Comparison of ENCODE assay signal across 11 cellular contexts in the genomic region with DNA sequence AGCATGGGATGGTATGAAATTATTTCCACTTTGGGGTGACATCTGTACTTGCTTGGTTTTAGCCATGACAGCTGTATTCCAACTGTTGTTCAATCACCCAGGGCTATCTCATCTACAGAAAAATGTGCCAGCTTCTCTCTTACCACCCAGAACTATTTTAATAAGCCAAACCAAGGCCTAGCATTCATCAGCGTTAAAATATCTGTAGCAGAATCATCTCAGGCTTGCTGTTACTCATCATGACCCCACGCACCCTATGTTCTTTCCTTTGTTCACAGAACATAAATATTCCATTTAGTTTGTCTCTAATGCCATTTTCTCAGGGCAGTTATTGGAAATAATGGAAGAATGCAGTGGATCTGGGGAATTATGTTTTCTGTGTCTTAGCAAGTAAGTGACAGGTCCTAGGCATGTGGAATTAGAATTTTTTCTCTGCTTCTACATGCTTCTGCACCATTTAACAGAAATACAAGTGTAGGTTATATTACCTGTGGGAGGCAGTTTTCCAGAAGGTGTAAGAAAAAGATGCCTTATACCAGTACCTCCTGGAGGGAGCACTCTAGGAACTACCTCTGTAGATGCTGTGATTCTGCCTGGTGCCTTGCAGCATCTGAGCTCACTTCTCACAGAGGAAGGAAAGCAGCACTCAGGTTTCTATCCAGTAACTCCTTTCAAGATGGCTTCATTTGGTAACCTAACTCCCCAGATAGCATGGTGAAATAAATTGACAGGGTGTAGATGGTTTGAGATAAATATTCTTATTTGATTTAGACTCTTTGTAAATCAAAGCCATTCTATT. TPM values are rescaled to one million over a fixed set of nuclear protein-coding genes. Genes with fewer than 3 reads are reported as not detected.
DNase-seq lines count a peak whose midpoint lies in the region; ATAC-seq and TF ChIP-seq lines count a peak whose summit lies in the region.
"Had no signal": no experiment of that assay in that cellular context is flagged by ENCODE, and none has a peak within 500 bp of the region (broad histone marks: within the 10 kb centered on the region; RNA-seq: fewer than 3 reads in every experiment).

No MANE protein-coding gene starts in this region.

- H3K4me3 ChIP-seq in SK-N-SH (ENCODE audit: low read depth in 2 of 2, low read length in 1 of 2) = no peak overlapping the region
- H3K4me3 ChIP-seq in osteoblast (ENCODE audit: insufficient read depth, low read length) = no peak overlapping the region
- no peak overlapping the region for H3K4me3 ChIP-seq in ovary
- H3K4me3 ChIP-seq in Peyer's patch = no peak overlapping the region

- peak; percentile 94 for DNase-seq in EL
- no peak for DNase-seq in SK-N-SH
- peak; percentile 84 for DNase-seq in fibroblast of gingiva (ENCODE audit: low read depth)
- peak; percentile 58 for DNase-seq in osteoblast (ENCODE audit: insufficient read length, low spot score, missing footprints)
- DNase-seq in HuH-7 (ENCODE audit: low spot score) = no peak
- DNase-seq in ovary = no peak
- no peak for DNase-seq in Peyer's patch
- DNase-seq: activated naive CD4-positive, alpha-beta T cell treated with anti-CD3 and anti-CD28 coated beads for 36 hours; MM.1S; RPMI8226 had no signal

- WGBS in SK-N-SH (ENCODE audit: low lambda C conversion rate) = 33% methylated on average over 2 of the region's 2 CpGs
- 47 to 54% (median 54%) methylated on average over 2 of the region's 2 CpGs for WGBS in ovary, 3 donors

- H3K9me2 ChIP-seq in SK-N-SH = no peaks in the 10 kb centered on the region

- H4K20me1 ChIP-seq in SK-N-SH (ENCODE audit: insufficient read depth) = no peaks in the 10 kb centered on the region
- H4K20me1 ChIP-seq in osteoblast (ENCODE audit: insufficient read depth, low read length) = no peaks in the 10 kb centered on the region

- ATAC-seq in HG03469 (IDR thresholded peaks at IDR 0.05; ENCODE audit: unreplicated experiment) = no peak

- POLR2A ChIA-PET in SK-N-SH (lab: Yijun Ruan, JAX) = no interaction called here

- intact Hi-C loops in ovary (cut with DNase I) = no loop called here

- CTCF ChIA-PET in SK-N-SH (lab: Yijun Ruan, JAX) = interaction anchor here (1.1 kb wide), 1 partner anchor 19 kb away, joined by 3 read pairs; no protein-coding TSS in a partner anchor

- peaks cover 22% of the 10 kb centered on the region for H3F3A ChIP-seq in SK-N-SH (replicated peaks; ENCODE audit: insufficient read depth)

- H3K9me3 ChIP-seq in SK-N-SH (no peaks in the 10 kb centered on the region), osteoblast (ENCODE audit: low read depth, low read length) (no peaks in the 10 kb centered on the region), ovary (no peaks in the 10 kb centered on the region), Peyer's patch (no peaks in the 10 kb centered on the region)

- H3K4me2 ChIP-seq in SK-N-SH = peak overlapping the region; percentile 48
- peak overlapping the region; percentile 41 for H3K4me2 ChIP-seq in osteoblast (ENCODE audit: insufficient read depth, low read length)

- H3K79me2 ChIP-seq in SK-N-SH (ENCODE audit: insufficient read depth) = no peaks in the 10 kb centered on the region
- no peaks in the 10 kb centered on the region for H3K79me2 ChIP-seq in osteoblast (ENCODE audit: insufficient read depth, low read length)

- H3K36me3 ChIP-seq in SK-N-SH (replicated peaks in 1 of 2; ENCODE audit: control insufficient read depth in 1 of 2, insufficient read depth in 2 of 2, low read length in 1 of 2) (no peaks in the 10 kb centered on the region), osteoblast (ENCODE audit: insufficient read depth, low read length) (no peaks in the 10 kb centered on the region), ovary (no peaks in the 10 kb centered on the region), Peyer's patch (no peaks in the 10 kb centered on the region)

- H3K4me1 ChIP-seq in SK-N-SH (ENCODE audit: control insufficient read depth in 1 of 2, insufficient read depth in 2 of 2, low read depth in 1 of 2, low read length in 1 of 2) (peaks cover 0 to 19% of the 10 kb centered on the region in 2 experiments; a peak in 1 of 4 replicates), osteoblast (ENCODE audit: insufficient read depth, low read length) (peaks cover 32% of the 10 kb centered on the region), ovary (ENCODE audit: insufficient read depth) (no peaks in the 10 kb centered on the region), Peyer's patch (no peaks in the 10 kb centered on the region)

- H3K9ac ChIP-seq in SK-N-SH = peak overlapping the region; percentile 66

- TF ChIP-seq EP300 in SK-N-SH (IDR thresholded peaks at IDR 0.05; ENCODE audit: borderline replicate concordance in 1 of 2, low read depth in 1 of 2, low read length in 1 of 2) = peak in 1 of 2 experiments; percentile 74; a peak in 2 of 4 replicates
- TF ChIP-seq EP300 in ovary (IDR thresholded peaks at IDR 0.05) = no peak

- TF ChIP-seq CTCF in SK-N-SH (IDR thresholded peaks at IDR 0.05) (no peak), osteoblast (IDR thresholded peaks at IDR 0.05; ENCODE audit: extremely low read depth, low read depth, low read length) (no peak), ovary (IDR thresholded peaks at IDR 0.05) (no peak), Peyer's patch (IDR thresholded peaks at IDR 0.05) (no peak)

- H3K27ac ChIP-seq in SK-N-SH (ENCODE audit: low read depth in 2 of 2, low read length in 1 of 2) (peak overlapping the region in 1 of 2 experiments; percentile 89; a peak in 3 of 4 replicates), osteoblast (ENCODE audit: low read depth, low read length) (peak overlapping the region; percentile 73), ovary (no peak overlapping the region), Peyer's patch (no peak overlapping the region)

- H3K27me3 ChIP-seq in SK-N-SH (ENCODE audit: insufficient read depth) = no peaks in the 10 kb centered on the region
- H3K27me3 ChIP-seq in osteoblast (ENCODE audit: insufficient read depth, low read length) = no peaks in the 10 kb centered on the region
- H3K27me3 ChIP-seq in ovary = no peaks in the 10 kb centered on the region
- H3K27me3 ChIP-seq in Peyer's patch = no peaks in the 10 kb centered on the region

- TF ChIP-seq POLR2A in ovary (IDR thresholded peaks at IDR 0.05) (no peak), Peyer's patch (IDR thresholded peaks at IDR 0.05) (no peak)

- H2AFZ ChIP-seq in SK-N-SH (ENCODE audit: low read depth) (peak overlapping the region; percentile 30), osteoblast (ENCODE audit: low read length) (no peak overlapping the region)

- no peak for TF ChIP-seq RAD21 in SK-N-SH (IDR thresholded peaks at IDR 0.05; ENCODE audit: low read length)

TF ChIP-seq in SK-N-SH, 30 proteins besides CTCF, POLR2A, EP300 and RAD21 (continues in another document):
- TF ChIP-seq FOXJ3 (CRISPR knock-in tag; IDR thresholded peaks at IDR 0.05) (no peak), RCOR1 (IDR thresholded peaks at IDR 0.05; ENCODE audit: low read length) (no peak), JUND (IDR thresholded peaks at IDR 0.05) (peak; percentile 76), FOSL2 (IDR thresholded peaks at IDR 0.05; ENCODE audit: borderline replicate concordance, low read depth) (peak; percentile 65), ELF1 (IDR thresholded peaks at IDR 0.05) (peak; percentile 36; the same call in 1 of the 2 replicates), NFIC (IDR thresholded peaks at IDR 0.05; ENCODE audit: borderline replicate concordance) (peak; percentile 70; the same call in 1 of the 2 replicates), YY1 (IDR thresholded peaks at IDR 0.05; ENCODE audit: low read depth) (no peak), TCF12 (IDR thresholded peaks at IDR 0.05) (peak; percentile 81), RXRA (IDR thresholded peaks at IDR 0.05; ENCODE audit: borderline replicate concordance, low read depth) (peak; percentile 71; the same call in 1 of the 2 replicates), TEAD4 (IDR thresholded peaks at IDR 0.05; ENCODE audit: borderline replicate concordance, insufficient read depth) (peak; percentile 59; the same call in 1 of the 2 replicates), SIN3A (IDR thresholded peaks at IDR 0.05; ENCODE audit: borderline replicate concordance, low read depth, low read length) (no peak), FOXM1 (IDR thresholded peaks at IDR 0.05; ENCODE audit: low read depth) (0 out of 2 replicates have a peak, but pooled peaks have one; percentile 64), GABPA (IDR thresholded peaks at IDR 0.05; ENCODE audit: low read depth) (no peak)
- TF ChIP-seq, protein P1, sequence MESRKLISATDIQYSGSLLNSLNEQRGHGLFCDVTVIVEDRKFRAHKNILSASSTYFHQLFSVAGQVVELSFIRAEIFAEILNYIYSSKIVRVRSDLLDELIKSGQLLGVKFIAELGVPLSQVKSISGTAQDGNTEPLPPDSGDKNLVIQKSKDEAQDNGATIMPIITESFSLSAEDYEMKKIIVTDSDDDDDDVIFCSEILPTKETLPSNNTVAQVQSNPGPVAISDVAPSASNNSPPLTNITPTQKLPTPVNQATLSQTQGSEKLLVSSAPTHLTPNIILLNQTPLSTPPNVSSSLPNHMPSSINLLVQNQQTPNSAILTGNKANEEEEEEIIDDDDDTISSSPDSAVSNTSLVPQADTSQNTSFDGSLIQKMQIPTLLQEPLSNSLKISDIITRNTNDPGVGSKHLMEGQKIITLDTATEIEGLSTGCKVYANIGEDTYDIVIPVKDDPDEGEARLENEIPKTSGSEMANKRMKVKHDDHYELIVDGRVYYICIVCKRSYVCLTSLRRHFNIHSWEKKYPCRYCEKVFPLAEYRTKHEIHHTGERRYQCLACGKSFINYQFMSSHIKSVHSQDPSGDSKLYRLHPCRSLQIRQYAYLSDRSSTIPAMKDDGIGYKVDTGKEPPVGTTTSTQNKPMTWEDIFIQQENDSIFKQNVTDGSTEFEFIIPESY (IDR thresholded peaks at IDR 0.05; ENCODE audit: borderline replicate concordance, low read depth) = no peak
- TF ChIP-seq, protein P2, sequence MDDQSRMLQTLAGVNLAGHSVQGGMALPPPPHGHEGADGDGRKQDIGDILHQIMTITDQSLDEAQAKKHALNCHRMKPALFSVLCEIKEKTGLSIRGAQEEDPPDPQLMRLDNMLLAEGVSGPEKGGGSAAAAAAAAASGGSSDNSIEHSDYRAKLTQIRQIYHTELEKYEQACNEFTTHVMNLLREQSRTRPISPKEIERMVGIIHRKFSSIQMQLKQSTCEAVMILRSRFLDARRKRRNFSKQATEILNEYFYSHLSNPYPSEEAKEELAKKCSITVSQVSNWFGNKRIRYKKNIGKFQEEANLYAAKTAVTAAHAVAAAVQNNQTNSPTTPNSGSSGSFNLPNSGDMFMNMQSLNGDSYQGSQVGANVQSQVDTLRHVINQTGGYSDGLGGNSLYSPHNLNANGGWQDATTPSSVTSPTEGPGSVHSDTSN (IDR thresholded peaks at IDR 0.05) = peak; percentile 61; the same call in 1 of the 2 replicates

RNA-seq across cellular contexts. Expression of a gene that starts 50.1 kb away (rescaled TPM):
- polyA plus RNA-seq in SK-N-SH (2012; rRNA removed) (0.02 TPM in 1 of 2 replicates, not detected in the other), ovary (1 to 10 TPM; 2.1 to 2.7 TPM)
- polyA plus RNA-seq in SK-N-SH (2012; cell fraction: cytosol; rRNA removed) = 0.04 TPM in 2 replicates
- polyA plus RNA-seq in SK-N-SH (2012; cell fraction: nucleus; rRNA removed) = not detected in 2 replicates
- total RNA-seq in osteoblast (0.29 and 0.36 TPM in 2 replicates), ovary (1 to 10 TPM; 1.8 to 5.7 (median 3.3) TPM), Peyer's patch (100 to 1,000 TPM in 1 of 4 donors, 10 to 100 TPM in 3; 21.5 to 103 (median 52.2) TPM)

Comparison
In these comparisons a context has a peak if more than half of its experiments do, and no peak if none do; other contexts are left out.
1. DNase-seq: peak in EL (single experiment), fibroblast of gingiva (single experiment) and osteoblast (single experiment); none in SK-N-SH (single experiment), HuH-7 (single experiment), ovary (0 of 5) and Peyer's patch (0 of 3).